Comparison of ENCODE assay signal across 1 cellular context in the genomic region with DNA sequence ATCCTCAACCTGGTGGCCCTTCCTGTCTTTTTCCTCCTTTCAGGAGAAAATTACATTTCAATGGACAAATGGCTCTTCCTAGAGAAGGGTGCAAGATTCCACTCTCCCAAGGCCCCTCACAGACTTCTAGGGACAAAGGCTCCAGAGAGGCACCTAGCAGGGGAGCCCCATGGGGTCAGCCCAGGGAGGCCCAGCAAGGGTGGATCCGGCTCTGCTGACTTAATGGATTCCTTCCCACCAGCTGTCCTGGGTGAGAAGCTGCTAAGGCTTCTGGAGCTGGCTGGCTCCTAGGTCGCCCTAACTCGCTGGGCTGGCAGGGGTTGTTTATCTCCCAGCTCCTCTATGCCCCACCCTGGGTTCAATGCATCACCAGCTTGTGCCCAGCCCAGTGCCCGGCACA.
A peak's percentile ranks its signal among the peaks of the same experiment; 100 is the strongest.
TF ChIP-seq lines count a peak whose summit lies in the region.

No MANE protein-coding gene starts in this region.

TF ChIP-seq in HEK293, 187 proteins besides CTCF, POLR2A, EP300 and RAD21 (continued from another document):
- TF ChIP-seq, protein P1, sequence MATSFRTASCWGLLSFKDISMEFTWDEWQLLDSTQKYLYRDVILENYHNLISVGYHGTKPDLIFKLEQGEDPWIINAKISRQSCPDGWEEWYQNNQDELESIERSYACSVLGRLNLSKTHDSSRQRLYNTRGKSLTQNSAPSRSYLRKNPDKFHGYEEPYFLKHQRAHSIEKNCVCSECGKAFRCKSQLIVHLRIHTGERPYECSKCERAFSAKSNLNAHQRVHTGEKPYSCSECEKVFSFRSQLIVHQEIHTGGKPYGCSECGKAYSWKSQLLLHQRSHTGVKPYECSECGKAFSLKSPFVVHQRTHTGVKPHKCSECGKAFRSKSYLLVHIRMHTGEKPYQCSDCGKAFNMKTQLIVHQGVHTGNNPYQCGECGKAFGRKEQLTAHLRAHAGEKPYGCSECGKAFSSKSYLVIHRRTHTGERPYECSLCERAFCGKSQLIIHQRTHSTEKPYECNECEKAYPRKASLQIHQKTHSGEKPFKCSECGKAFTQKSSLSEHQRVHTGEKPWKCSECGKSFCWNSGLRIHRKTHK (tag by site-specific recombination; IDR thresholded peaks at IDR 0.05), result no peak
- TF ChIP-seq GLIS1 (tag by site-specific recombination; IDR thresholded peaks at IDR 0.05), result peak; percentile 86
TF ChIP-seq in HEK293: peak in this region for 2.
